In genomic region chr1:171741872-171742576, GRCh38 we compare ENCODE assay signal across 8 cellular contexts.
DNase-seq lines count a peak whose midpoint lies in the region; ATAC-seq lines count a peak whose summit lies in the region.

A gene with protein sequence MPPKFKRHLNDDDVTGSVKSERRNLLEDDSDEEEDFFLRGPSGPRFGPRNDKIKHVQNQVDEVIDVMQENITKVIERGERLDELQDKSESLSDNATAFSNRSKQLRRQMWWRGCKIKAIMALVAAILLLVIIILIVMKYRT (minus strand): TSS chr1:171742065. CDS start chr1:171738414, 3,651 bp downstream.

- peak within 1 kb of the TSS; percentile 91 for H3K4me3 ChIP-seq in effector memory CD4-positive, alpha-beta T cell (ENCODE audit: insufficient read depth, low read depth, low read length, poor library complexity, severe bottlenecking)

- no peaks in the 10 kb centered on the region for H3K9me3 ChIP-seq in effector memory CD4-positive, alpha-beta T cell (ENCODE audit: control insufficient read depth, low read length)

- peak within 1 kb of the TSS; percentile 97 for H3K27ac Mint-ChIP-seq in memory B cell

- no peaks in the 10 kb centered on the region for H3K27me3 ChIP-seq in effector memory CD4-positive, alpha-beta T cell (replicated peaks; ENCODE audit: control insufficient read depth, insufficient read depth, low read length, poor library complexity, severe bottlenecking)

- peak within 1 kb of the TSS; percentile 96 for H3K27ac ChIP-seq in effector memory CD4-positive, alpha-beta T cell (ENCODE audit: insufficient read depth, low read length, poor library complexity, severe bottlenecking)

- H3K27me3 Mint-ChIP-seq in memory B cell = no peaks in the 10 kb centered on the region

- H3K4me3 Mint-ChIP-seq in memory B cell = peak within 1 kb of the TSS; percentile 99

- H3K36me3 Mint-ChIP-seq in memory B cell = peaks cover 3% of the 10 kb centered on the region

- DNase-seq in COLO829 (ENCODE audit: low spot score) (peak; percentile 69), HPDE6-E6E7 (ENCODE audit: extremely low spot score) (peak; percentile 59), NOMO-1 (lab: John Stamatoyannopoulos, UW; ENCODE audit: unreplicated experiment in 2 of 2) (peak; percentile 72 to 84), memory B cell (ENCODE audit: low spot score in 2 of 2) (peak; percentile 69 to 82)
- DNase-seq in activated CD8-positive, alpha-beta memory T cell treated with anti-CD3 and anti-CD28 coated beads for 48 hours (ENCODE audit: low read depth in 2 of 3, low spot score in 2 of 3) = peak; percentile 61 to 74 (median 69)
- DNase-seq in effector memory CD4-positive, alpha-beta T cell = peak; percentile 69 to 77 (median 76)
- DNase-seq in stimulated activated CD8-positive, alpha-beta memory T cell treated with anti-CD3 and anti-CD28 coated beads, Interleukin-12 subunit alpha, Interleukin-12 subunit beta, amount 100 ng/mL, for 1 hour (ENCODE audit: low read depth) = peak; percentile 71

- H3K4me1 Mint-ChIP-seq in memory B cell = peaks cover 17% of the 10 kb centered on the region

- ATAC-seq in GM19468 (IDR thresholded peaks at IDR 0.05; ENCODE audit: extremely low read depth, unreplicated experiment) = peak; percentile 70
- ATAC-seq in memory B cell (ENCODE audit: low read depth) = peak; percentile 88

- peaks cover under 1% of the 10 kb centered on the region for H3K36me3 ChIP-seq in effector memory CD4-positive, alpha-beta T cell (ENCODE audit: control insufficient read depth, insufficient read depth, low read length)

- no peaks in the 10 kb centered on the region for H3K9me3 Mint-ChIP-seq in memory B cell

- H3K4me1 ChIP-seq in effector memory CD4-positive, alpha-beta T cell (ENCODE audit: control insufficient read depth, insufficient read depth, low read length, poor library complexity, severe bottlenecking) = peaks cover 15% of the 10 kb centered on the region

Comparison
In these comparisons a context has a peak if more than half of its experiments do, and no peak if none do; other contexts are left out.
1. Peak in every context shown above with its lines: DNase-seq, ATAC-seq, H3K4me3 ChIP-seq and H3K27ac ChIP-seq.